28 cellular contexts compared by ENCODE assay signal in genomic region chr20:6660441-6660840, GRCh38.
A peak's percentile ranks its signal among the peaks of the same experiment; 100 is the strongest.
DNase-seq lines count a peak whose midpoint lies in the region; ATAC-seq, FAIRE-seq and TF ChIP-seq lines count a peak whose summit lies in the region.
"Had no signal": no experiment of that assay in that cellular context is flagged by ENCODE, and none has a peak within 500 bp of the region (broad histone marks: within the 10 kb centered on the region; RNA-seq: fewer than 3 reads in every experiment).

No MANE protein-coding gene starts in this region.

- H3K36me3 ChIP-seq in keratinocyte (ENCODE audit: control insufficient read depth in 2 of 2, extremely low read depth in 1 of 2, insufficient read depth in 2 of 2, low read length in 2 of 2): no peaks in the 10 kb centered on the region
- H3K36me3 ChIP-seq: gastrocnemius medialis, SJCRH30 had no signal

- H3K27me3 ChIP-seq in keratinocyte (ENCODE audit: control insufficient read depth, extremely low read depth, insufficient read depth, low read length): no peaks in the 10 kb centered on the region
- H3K27me3 ChIP-seq: gastrocnemius medialis, SJCRH30 had no signal

- DNase-seq in DMS53 (lab: John Stamatoyannopoulos, UW) (peak; percentile 18), DMS53 treated with DMSO at 0.1 percent for 48 hours (lab: John Stamatoyannopoulos, UW; ENCODE audit: unreplicated experiment) (no peak), keratinocyte (ENCODE audit: low read depth, low spot score) (peak; percentile 90), mucosa of gallbladder (ENCODE audit: low spot score) (peak; percentile 87), Ammon's horn (ENCODE audit: low spot score) (no peak), omental fat pad (ENCODE audit: low spot score) (no peak)
- DNase-seq: activated CD4-positive, alpha-beta memory T cell treated with anti-CD3 and anti-CD28 coated beads, Interleukin-2, amount 10 ng/mL, durations not matched to agents 7 days and 5 days; activated CD4-positive, CD25-positive, alpha-beta regulatory T cell treated with anti-CD3 and anti-CD28 coated beads, Interleukin-2, amount 50 U/mL, for 72 hours; activated effector memory CD4-positive, alpha-beta T cell treated with Interleukin-2 at 50 U/mL for 16 hours; CD4-positive, CD25-positive, alpha-beta regulatory T cell; cerebellar nuclear complex; erythroblast; gastrocnemius medialis; KG1; naive thymus-derived CD8-positive, alpha-beta T cell; NCI-H146; NCI-H524; SJCRH30; stimulated activated CD4-positive, alpha-beta T cell treated with anti-CD3 and anti-CD28 coated beads, Interleukin-4, amount 100 ng/mL, for 24 hours; stimulated activated naive B cell treated with anti-CD40 and anti-IgM and Interleukin-4, amounts not matched to agents 10 μg/mL and 1 μg/mL and 100 μg/mL, for 72 hours; T-cell had no signal

- H3K9ac ChIP-seq in keratinocyte (ENCODE audit: control insufficient read depth, extremely low read depth, insufficient read depth, low read length): peak overlapping the region; percentile 29

- no peak overlapping the region for H3K4me3 ChIP-seq in keratinocyte (ENCODE audit: control insufficient read depth in 2 of 3, extremely low read depth in 1 of 3, insufficient read depth in 2 of 3, low read depth in 1 of 3, low read length in 3 of 3)
- H3K4me3 ChIP-seq: gastrocnemius medialis, SJCRH30 had no signal

- H3K27ac ChIP-seq in keratinocyte (ENCODE audit: control insufficient read depth, insufficient read depth, low read length): peak overlapping the region; percentile 44
- H3K27ac ChIP-seq: 22Rv1, gastrocnemius medialis, SJCRH30 had no signal

- H2AFZ ChIP-seq in keratinocyte (ENCODE audit: control insufficient read depth, low read length): no peak overlapping the region

- peaks cover 23% of the 10 kb centered on the region for H3K4me1 ChIP-seq in keratinocyte (ENCODE audit: control insufficient read depth, extremely low read depth, insufficient read depth, low read length)
- H3K4me1 ChIP-seq: gastrocnemius medialis had no signal

- H3K9me1 ChIP-seq in keratinocyte (ENCODE audit: control insufficient read depth, extremely low read depth, insufficient read depth, low read length): no peaks in the 10 kb centered on the region

- TF ChIP-seq CTCF in keratinocyte (optimal IDR thresholded peaks at IDR 0.05 in 1 of 3, IDR thresholded peaks at IDR 0.05 in 1 of 3, conservative IDR thresholded peaks at IDR 0.05 in 1 of 3; ENCODE audit: extremely low read depth in 1 of 3, insufficient read depth in 2 of 3, low read length in 3 of 3): no peak
- TF ChIP-seq CTCF in omental fat pad (IDR thresholded peaks at IDR 0.05): no peak

- ATAC-seq in GM18870 (IDR thresholded peaks at IDR 0.05; ENCODE audit: unreplicated experiment): no peak
- ATAC-seq in GM19328 (IDR thresholded peaks at IDR 0.05; ENCODE audit: unreplicated experiment): no peak
- no peak for ATAC-seq in omental fat pad (ENCODE audit: low FRiP score)
- ATAC-seq: gastrocnemius medialis; naive thymus-derived CD8-positive, alpha-beta T cell; Panc1; stimulated activated naive B cell treated with anti-CD40 and anti-IgM and Interleukin-4, amounts not matched to agents 10 μg/mL and 1 μg/mL and 100 μg/mL, for 72 hours; T-cell had no signal

- dilution Hi-C loops in keratinocyte (cut with MboI; ENCODE audit: extremely low pct_ligation_motif_present, low sequenced_read_pairs): no loop called here

- H3K4me2 ChIP-seq in keratinocyte (ENCODE audit: control insufficient read depth, extremely low read depth, insufficient read depth, low read depth, low read length): peak overlapping the region; percentile 57

- no peaks in the 10 kb centered on the region for H3K79me2 ChIP-seq in keratinocyte (ENCODE audit: control insufficient read depth, insufficient read depth, low read length)

- peak; percentile 94 for FAIRE-seq in keratinocyte (lab: Jason Lieb, UNC)
- FAIRE-seq: HTR-8/SVneo, islet of Langerhans, TTC549 had no signal

- H4K20me1 ChIP-seq in keratinocyte (ENCODE audit: control insufficient read depth, extremely low read depth, insufficient read depth, low read length): no peaks in the 10 kb centered on the region

- H3K9me3 ChIP-seq in keratinocyte (ENCODE audit: control insufficient read depth, low read depth, low read length): peaks cover 3% of the 10 kb centered on the region
- H3K9me3 ChIP-seq: gastrocnemius medialis, SJCRH30 had no signal

Comparison
In these comparisons a context has a peak if more than half of its experiments do, and no peak if none do; other contexts are left out.
1. DNase-seq: peak in DMS53 (single experiment), keratinocyte (single experiment) and mucosa of gallbladder (single experiment); none in DMS53 treated with DMSO at 0.1 percent for 48 hours (single experiment), Ammon's horn (single experiment) and omental fat pad (single experiment).